In genomic region chr1:197774691-197775281, GRCh38 we compare ENCODE assay signal across 8 cellular contexts. TPM values are rescaled to one million over a fixed set of nuclear protein-coding genes. Genes with fewer than 3 reads are reported as not detected.
A peak's percentile ranks its signal among the peaks of the same experiment; 100 is the strongest.
DNase-seq lines count a peak whose midpoint lies in the region; ATAC-seq, FAIRE-seq and TF ChIP-seq lines count a peak whose summit lies in the region.

No MANE protein-coding gene starts in this region.

- H3K4me2 ChIP-seq in astrocyte (ENCODE audit: low read length), result peak overlapping the region; percentile 93

- peaks cover 19% of the 10 kb centered on the region for H3K4me1 Mint-ChIP-seq in astrocyte (ENCODE audit: low read depth, unreplicated experiment)

- H3K79me2 ChIP-seq in astrocyte (ENCODE audit: insufficient read depth, low read length), result peaks cover 28% of the 10 kb centered on the region

- ATAC-seq in GM19025 (IDR thresholded peaks at IDR 0.05; ENCODE audit: low read depth, unreplicated experiment) (peak; percentile 39), HG03280 (IDR thresholded peaks at IDR 0.05; ENCODE audit: unreplicated experiment) (peak; percentile 38)

- H3K27me3 ChIP-seq in BJ (ENCODE audit: control insufficient read depth, insufficient read depth, low read length) (no peaks in the 10 kb centered on the region), astrocyte (ENCODE audit: insufficient read depth, low read length) (no peaks in the 10 kb centered on the region), iPS DF 6.9 (ENCODE audit: control insufficient read depth, insufficient read depth, low read length) (no peaks in the 10 kb centered on the region)

- H3K36me3 ChIP-seq in BJ (ENCODE audit: control insufficient read depth, insufficient read depth, low read length) (no peaks in the 10 kb centered on the region), astrocyte (ENCODE audit: insufficient read depth, low read length) (no peaks in the 10 kb centered on the region), iPS DF 6.9 (ENCODE audit: control insufficient read depth, insufficient read depth, low read length) (no peaks in the 10 kb centered on the region)

- H4K20me1 ChIP-seq in astrocyte (ENCODE audit: insufficient read depth, low read length), result no peaks in the 10 kb centered on the region

- H3K27me3 Mint-ChIP-seq in astrocyte (ENCODE audit: low read depth, unreplicated experiment), result no peaks in the 10 kb centered on the region

- peak overlapping the region; percentile 84 for H2AFZ ChIP-seq in astrocyte (ENCODE audit: low read depth, low read length)

- H3K9me3 ChIP-seq in astrocyte (ENCODE audit: insufficient read depth, low read depth, low read length) (no peaks in the 10 kb centered on the region), iPS DF 6.9 (ENCODE audit: control insufficient read depth, insufficient read depth, low read length) (no peaks in the 10 kb centered on the region)

- H3K4me1 ChIP-seq in astrocyte (ENCODE audit: insufficient read depth, low read length) (peaks cover 11% of the 10 kb centered on the region), iPS DF 6.9 (ENCODE audit: control insufficient read depth, insufficient read depth, low read length) (no peaks in the 10 kb centered on the region)

- H3K27ac Mint-ChIP-seq in astrocyte (ENCODE audit: unreplicated experiment), result peak overlapping the region; percentile 64

- POLR2A ChIA-PET in BJ (lab: Charles Lee), result no interaction called here

- peak overlapping the region; percentile 92 for H3K9ac ChIP-seq in astrocyte (ENCODE audit: low read length)

- no peaks in the 10 kb centered on the region for H3K9me3 Mint-ChIP-seq in astrocyte (ENCODE audit: unreplicated experiment)

- no peak for TF ChIP-seq CTCF in BJ (IDR thresholded peaks at IDR 0.05; ENCODE audit: insufficient read depth, low read depth, low read length)
- no peak for TF ChIP-seq CTCF in astrocyte (IDR thresholded peaks at IDR 0.05; ENCODE audit: insufficient read depth, low read depth, low read length)

- CTCF ChIA-PET in BJ (lab: Yijun Ruan, JAX), result interaction anchor here (0.6 kb wide), 1 partner anchor 162 kb away, joined by 3 read pairs; no protein-coding TSS in a partner anchor

- H3K4me3 Mint-ChIP-seq in astrocyte (ENCODE audit: unreplicated experiment), result peak overlapping the region; percentile 92

- H3K27ac ChIP-seq in astrocyte (ENCODE audit: low read depth, low read length) (peak overlapping the region; percentile 81), iPS DF 6.9 (ENCODE audit: low read length) (no peak overlapping the region), skin epidermis (peak overlapping the region; percentile 79 to 98 (median 93))

- H3K4me3 ChIP-seq in BJ (ENCODE audit: low read depth, low read length) (peak overlapping the region; percentile 51), astrocyte (ENCODE audit: insufficient read depth, low read depth, low read length) (peak overlapping the region; percentile 82), iPS DF 6.9 (ENCODE audit: low read length) (peak overlapping the region; percentile 73; the same call in 1 of the 2 replicates), skin epidermis (peak overlapping the region; percentile 61 to 93 (median 76))

- DNase-seq in BJ (ENCODE audit: low read depth) (no peak), T follicular helper cell (ENCODE audit: low read depth) (peak; percentile 5), astrocyte (ENCODE audit: low read depth) (peak; percentile 27), iPS DF 6.9 (ENCODE audit: low read depth, low spot score) (no peak), NCI-H1048 (lab: John Stamatoyannopoulos, UW) (no peak)

- no peak for FAIRE-seq in astrocyte (lab: Jason Lieb, UNC)

- WGBS in iPS DF 6.9 (ENCODE audit: insufficient coverage, insufficient read length), result no CpG with 5 or more reads among the region's 67 CpGs

- no peaks in the 10 kb centered on the region for H3K36me3 Mint-ChIP-seq in astrocyte (ENCODE audit: low read depth, unreplicated experiment)

RNA-seq across cellular contexts. Expression of gene DENND1B, which starts 0.5 kb away (rescaled TPM):
- polyA plus RNA-seq in BJ (2011; rRNA removed), result 5.2 and 10.4 TPM in 2 replicates
- 14.3 and 17.4 TPM in 2 replicates for polyA minus RNA-seq in BJ (2011; rRNA and poly(A)+ RNA removed)
- total RNA-seq in astrocyte, result 9.6 and 12.8 TPM in 2 replicates

Comparison
In these comparisons a context has a peak if more than half of its experiments do, and no peak if none do; other contexts are left out.
1. DNase-seq: peak in T follicular helper cell (single experiment) and astrocyte (single experiment); none in BJ (single experiment), iPS DF 6.9 (single experiment) and NCI-H1048 (single experiment).
2. Peak in every context shown above with its lines, with median percentiles within 50 percentile points of each other: H3K4me3 ChIP-seq.